18 cellular contexts compared by ENCODE assay signal in genomic region chr4:133377286-133377685, GRCh38.
DNase-seq lines count a peak whose midpoint lies in the region; ATAC-seq, FAIRE-seq and TF ChIP-seq lines count a peak whose summit lies in the region.
"Had no signal": no experiment of that assay in that cellular context is flagged by ENCODE, and none has a peak within 500 bp of the region (broad histone marks: within the 10 kb centered on the region; RNA-seq: fewer than 3 reads in every experiment).

No MANE protein-coding gene starts in this region.

- no peak overlapping the region for H2BK5ac ChIP-seq in mesendoderm (ENCODE audit: low read length)

- no peaks in the 10 kb centered on the region; the same call in 1 of the 3 replicates for H3K4me1 Mint-ChIP-seq in GM23338
- H3K4me1 Mint-ChIP-seq: B cell, IgD-negative memory B cell had no signal

- peaks cover 7% of the 10 kb centered on the region for H3K36me3 Mint-ChIP-seq in GM23338 (ENCODE audit: low read depth)
- H3K36me3 Mint-ChIP-seq: IgD-negative memory B cell had no signal

- no TSS peak for BruUV-seq in endothelial cell of umbilical vein (replicated peaks; lab: Mats Ljungman, UMichigan)

- FAIRE-seq in endothelial cell of umbilical vein (lab: Jason Lieb, UNC): no peak
- FAIRE-seq: H54 had no signal

- H3K56ac ChIP-seq in mesendoderm (ENCODE audit: low read length): no peak overlapping the region

- no peak overlapping the region for H2BK120ac ChIP-seq in mesendoderm (ENCODE audit: low read depth, low read length)

- H4K8ac ChIP-seq in mesendoderm (ENCODE audit: low read depth, low read length): no peak overlapping the region

- dilution Hi-C loops in endothelial cell of umbilical vein (cut with MboI; ENCODE audit: extremely low pct_ligation_motif_present, low sequenced_read_pairs): no loop called here

- H3K9me3 Mint-ChIP-seq in GM23338: peaks cover 9% of the 10 kb centered on the region

- H3K4me1 ChIP-seq in GM23338 (ENCODE audit: insufficient read depth): no peaks in the 10 kb centered on the region
- H3K4me1 ChIP-seq in NT2/D1 (ENCODE audit: insufficient read depth, insufficient read length): no peaks in the 10 kb centered on the region
- no peaks in the 10 kb centered on the region for H3K4me1 ChIP-seq in endothelial cell of umbilical vein (ENCODE audit: control insufficient read depth, extremely low read depth, insufficient read depth, low read length)
- no peaks in the 10 kb centered on the region for H3K4me1 ChIP-seq in mesendoderm (ENCODE audit: control insufficient read depth, low read depth, low read length)
- no peaks in the 10 kb centered on the region for H3K4me1 ChIP-seq in suprapubic skin
- H3K4me1 ChIP-seq in right cardiac atrium (ENCODE audit: control insufficient read depth, insufficient read depth, low read length): no peaks in the 10 kb centered on the region

- no peak for TF ChIP-seq CTCF in GM23338 (conservative IDR thresholded peaks at IDR 0.05; ENCODE audit: low read depth in 2 of 2)
- no peak for TF ChIP-seq CTCF in endothelial cell of umbilical vein (IDR thresholded peaks at IDR 0.05; ENCODE audit: extremely low read depth in 1 of 2, insufficient read depth in 1 of 2, low read depth in 1 of 2, low read length in 2 of 2)
- no peak for TF ChIP-seq CTCF in suprapubic skin (IDR thresholded peaks at IDR 0.05)

- H3K9me1 ChIP-seq in endothelial cell of umbilical vein (replicated peaks; ENCODE audit: control insufficient read depth, extremely low read depth, insufficient read depth, low read length): no peaks in the 10 kb centered on the region

- H3K27ac Mint-ChIP-seq in GM23338: no peak overlapping the region
- H3K27ac Mint-ChIP-seq: B cell; CD4-positive, alpha-beta T cell; IgD-negative memory B cell had no signal

- H3K9me2 ChIP-seq in GM23338 (ENCODE audit: insufficient read depth): peaks cover 7% of the 10 kb centered on the region; the same call in 1 of the 2 replicates

- no CpG with 5 or more reads among the region's 2 CpGs for WGBS in mesendoderm (ENCODE audit: extremely low coverage, insufficient coverage, low lambda C conversion rate)
- WGBS in suprapubic skin: 86% methylated on average over 2 of the region's 2 CpGs
- 89% methylated on average over 2 of the region's 2 CpGs for WGBS in right cardiac atrium

- ATAC-seq in GM23338: no peak
- no peak for ATAC-seq in right cardiac atrium

- H3K9me3 ChIP-seq in NT2/D1 (ENCODE audit: insufficient read depth, low read length) (no peaks in the 10 kb centered on the region; the same call in 1 of the 2 replicates), endothelial cell of umbilical vein (replicated peaks; ENCODE audit: control insufficient read depth, insufficient read depth, low read length) (no peaks in the 10 kb centered on the region), suprapubic skin (peaks cover 8% of the 10 kb centered on the region), right cardiac atrium (ENCODE audit: control insufficient read depth, low read length) (no peaks in the 10 kb centered on the region)

- no peaks in the 10 kb centered on the region for H3K79me2 ChIP-seq in GM23338 (replicated peaks; ENCODE audit: insufficient read depth)
- no peaks in the 10 kb centered on the region for H3K79me2 ChIP-seq in endothelial cell of umbilical vein (ENCODE audit: control insufficient read depth, insufficient read depth, low read length)
- no peaks in the 10 kb centered on the region for H3K79me2 ChIP-seq in mesendoderm (ENCODE audit: control insufficient read depth, insufficient read depth, low read length)

- no peak overlapping the region for H2BK15ac ChIP-seq in mesendoderm (replicated peaks; ENCODE audit: low read depth)

- H3K4me3 ChIP-seq in GM23338 (no peak overlapping the region), NT2/D1 (ENCODE audit: insufficient read length, low read depth) (no peak overlapping the region), endothelial cell of umbilical vein (replicated peaks in 1 of 3; ENCODE audit: insufficient read depth in 1 of 3, low read depth in 1 of 3, low read length in 3 of 3) (no peak overlapping the region), mesendoderm (ENCODE audit: low read length) (no peak overlapping the region), suprapubic skin (no peak overlapping the region), right cardiac atrium (ENCODE audit: low read length) (no peak overlapping the region)

- H3K18ac ChIP-seq in mesendoderm (ENCODE audit: low read length): no peak overlapping the region

- no peaks in the 10 kb centered on the region for H3K27me3 Mint-ChIP-seq in GM23338 (ENCODE audit: insufficient read depth, low read depth, poor library complexity)
- H3K27me3 Mint-ChIP-seq: B cell; CD4-positive, alpha-beta T cell; IgD-negative memory B cell had no signal

- no peak overlapping the region for H2AK5ac ChIP-seq in mesendoderm (ENCODE audit: low read length)

- no peaks in the 10 kb centered on the region for H3K27me3 ChIP-seq in GM23338 (ENCODE audit: insufficient read depth)
- no peaks in the 10 kb centered on the region for H3K27me3 ChIP-seq in NT2/D1 (ENCODE audit: insufficient read depth, insufficient read length)
- no peaks in the 10 kb centered on the region for H3K27me3 ChIP-seq in endothelial cell of umbilical vein (ENCODE audit: control insufficient read depth in 2 of 2, insufficient read depth in 2 of 2, low read length in 2 of 2)
- no peaks in the 10 kb centered on the region for H3K27me3 ChIP-seq in mesendoderm (ENCODE audit: insufficient read depth, low read length, poor library complexity)
- H3K27me3 ChIP-seq in suprapubic skin: no peaks in the 10 kb centered on the region
- no peaks in the 10 kb centered on the region for H3K27me3 ChIP-seq in right cardiac atrium (ENCODE audit: control insufficient read depth, insufficient read depth)

- H3K4me3 Mint-ChIP-seq in GM23338: no peak overlapping the region
- H3K4me3 Mint-ChIP-seq: B cell; CD4-positive, alpha-beta T cell; IgD-negative memory B cell had no signal

- H3K4me2 ChIP-seq in GM23338 (no peak overlapping the region), endothelial cell of umbilical vein (ENCODE audit: insufficient read depth, low read length) (no peak overlapping the region), mesendoderm (ENCODE audit: low read length) (no peak overlapping the region)

- no peaks in the 10 kb centered on the region for H3F3A ChIP-seq in GM23338 (replicated peaks; ENCODE audit: low read depth)

- no peaks in the 10 kb centered on the region for H3K36me3 ChIP-seq in GM23338 (ENCODE audit: insufficient read depth)
- no peaks in the 10 kb centered on the region for H3K36me3 ChIP-seq in NT2/D1 (ENCODE audit: insufficient read depth, insufficient read length, low read length)
- H3K36me3 ChIP-seq in endothelial cell of umbilical vein (ENCODE audit: control insufficient read depth in 2 of 2, extremely low read depth in 1 of 2, insufficient read depth in 2 of 2, low read length in 2 of 2): no peaks in the 10 kb centered on the region
- H3K36me3 ChIP-seq in mesendoderm (ENCODE audit: control insufficient read depth, insufficient read depth, low read length): no peaks in the 10 kb centered on the region
- H3K36me3 ChIP-seq in suprapubic skin: no peaks in the 10 kb centered on the region

- no peaks in the 10 kb centered on the region for H4K20me1 ChIP-seq in GM23338 (replicated peaks; ENCODE audit: insufficient read depth)
- no peaks in the 10 kb centered on the region for H4K20me1 ChIP-seq in endothelial cell of umbilical vein (replicated peaks; ENCODE audit: control insufficient read depth, extremely low read depth, insufficient read depth, low read length)

- no peak for TF ChIP-seq EP300 in suprapubic skin (IDR thresholded peaks at IDR 0.05)

- intact Hi-C loops in endothelial cell of umbilical vein (cut with micrococcal nuclease): no loop called here
- intact Hi-C loops in right cardiac atrium (cut with DNase I): no loop called here

- H3K9ac ChIP-seq in NT2/D1 (ENCODE audit: insufficient read length, low read depth) (no peak overlapping the region), endothelial cell of umbilical vein (replicated peaks; ENCODE audit: extremely low read depth, insufficient read depth, low read length) (no peak overlapping the region), mesendoderm (ENCODE audit: low read length) (no peak overlapping the region)

- DNase-seq in GM23338 (ENCODE audit: low spot score) (peak; percentile 18), NT2/D1 (ENCODE audit: low read depth, low spot score) (peak; percentile 30), endothelial cell of umbilical vein (ENCODE audit: low read depth, low spot score) (no peak), mesendoderm (peak; percentile 65), anterior cingulate cortex (lab: John Stamatoyannopoulos, UW) (no peak), suprapubic skin (ENCODE audit: low spot score in 2 of 2) (no peak), right cardiac atrium (no peak)
- DNase-seq: C1 segment of cervical spinal cord; Calu3; CD4-positive, alpha-beta T cell; DMS 273 treated with DMSO at 0.1 percent for 48 hours; DMS79 treated with DMSO at 0.1 percent for 48 hours; EL; GDM1; KG1 had no signal

- H3K23ac ChIP-seq in mesendoderm (ENCODE audit: low read length): no peak overlapping the region

- POLR2A ChIA-PET in endothelial cell of umbilical vein (lab: Charles Lee): no interaction called here

- no peak overlapping the region for H3K4ac ChIP-seq in mesendoderm (ENCODE audit: low read depth, low read length)

- H2AFZ ChIP-seq in GM23338 (no peak overlapping the region), endothelial cell of umbilical vein (ENCODE audit: low read depth, low read length) (no peak overlapping the region)

- H3K27ac ChIP-seq in GM23338 (ENCODE audit: low read depth): no peak overlapping the region
- no peak overlapping the region for H3K27ac ChIP-seq in endothelial cell of umbilical vein (ENCODE audit: insufficient read depth, low read depth, low read length)
- no peak overlapping the region for H3K27ac ChIP-seq in mesendoderm (ENCODE audit: low read depth, low read length)
- no peak overlapping the region for H3K27ac ChIP-seq in suprapubic skin
- H3K27ac ChIP-seq in right cardiac atrium (ENCODE audit: low read length): no peak overlapping the region

- TF ChIP-seq POLR2A in endothelial cell of umbilical vein (IDR thresholded peaks at IDR 0.05; ENCODE audit: low read depth, low read length) (no peak), suprapubic skin (IDR thresholded peaks at IDR 0.05) (no peak)

- H3K79me1 ChIP-seq in mesendoderm (ENCODE audit: low read length): no peaks in the 10 kb centered on the region

- CTCF ChIA-PET in endothelial cell of umbilical vein (lab: Charles Lee): no interaction called here

- no peak overlapping the region for H4K5ac ChIP-seq in mesendoderm (ENCODE audit: low read length)

TF ChIP-seq in endothelial cell of umbilical vein, 7 proteins besides CTCF, POLR2A, EP300 and RAD21:
- no peak for TF ChIP-seq GATA2 (IDR thresholded peaks at IDR 0.05; ENCODE audit: insufficient read depth, insufficient read length, low read depth, low read length)
- peak; percentile 3 for TF ChIP-seq JUN (IDR thresholded peaks at IDR 0.05; ENCODE audit: borderline replicate concordance, insufficient read depth, insufficient read length, low read depth)
- TF ChIP-seq MAX (IDR thresholded peaks at IDR 0.05; ENCODE audit: insufficient read depth, insufficient read length): no peak

Comparison
In these comparisons a context has a peak if more than half of its experiments do, and no peak if none do; other contexts are left out.
1. DNase-seq: peak in GM23338 (single experiment), NT2/D1 (single experiment) and mesendoderm (single experiment); none in endothelial cell of umbilical vein (single experiment), anterior cingulate cortex (0 of 58), suprapubic skin (0 of 2) and right cardiac atrium (0 of 3).